ENCODE assay signal across 23 cellular contexts in genomic region chr2:3102915-3103569, GRCh38.
A peak's percentile ranks its signal among the peaks of the same experiment; 100 is the strongest.
DNase-seq lines count a peak whose midpoint lies in the region; ATAC-seq and TF ChIP-seq lines count a peak whose summit lies in the region.
"Had no signal": no experiment of that assay in that cellular context is flagged by ENCODE, and none has a peak within 500 bp of the region (broad histone marks: within the 10 kb centered on the region; RNA-seq: fewer than 3 reads in every experiment).

No MANE protein-coding gene starts in this region.

- peaks cover 51 to 60% (median 55%) of the 10 kb centered on the region in 10 experiments for H3K4me1 ChIP-seq in BLaER1 treated with 17β-estradiol and CSF1 and Interleukin-3, amounts not matched to agents 10 nM and 100 nM
- peaks cover 16% of the 10 kb centered on the region for H3K4me1 ChIP-seq in neural progenitor cell
- H3K4me1 ChIP-seq: upper lobe of left lung had no signal

- peaks cover 52 to 73% (median 64%) of the 10 kb centered on the region in 11 experiments for H3K27me3 ChIP-seq in BLaER1 treated with 17β-estradiol and CSF1 and Interleukin-3, amounts not matched to agents 10 nM and 100 nM
- H3K27me3 ChIP-seq in neural progenitor cell: no peaks in the 10 kb centered on the region
- H3K27me3 ChIP-seq: upper lobe of left lung had no signal

- H3K9ac ChIP-seq in BLaER1 treated with 17β-estradiol and CSF1 and Interleukin-3, amounts not matched to agents 10 nM and 100 nM: peak overlapping the region in 2 of 11 experiments; percentile 50 to 58; a peak in 1 of 22 replicates
- no peak overlapping the region for H3K9ac ChIP-seq in neural progenitor cell
- H3K9ac ChIP-seq: parathyroid adenoma, SK-N-SH had no signal

- H4K20me1 ChIP-seq in BLaER1 treated with 17β-estradiol and CSF1 and Interleukin-3, amounts not matched to agents 10 nM and 100 nM: peaks cover 0 to 58% (median 14%) of the 10 kb centered on the region in 11 experiments; a peak in 15 of 22 replicates
- no peaks in the 10 kb centered on the region for H4K20me1 ChIP-seq in neural progenitor cell (ENCODE audit: low read depth)

- no peaks in the 10 kb centered on the region for H3F3A ChIP-seq in neural progenitor cell (ENCODE audit: low read depth)

- peak overlapping the region; percentile 9 for H3K27ac Mint-ChIP-seq in neural progenitor cell
- no peak overlapping the region for H3K27ac Mint-ChIP-seq in activated T-cell treated with anti-CD3 and anti-CD28 coated beads, Interleukin-2, amount 50 U/mL, for 72 hours
- H3K27ac Mint-ChIP-seq: activated naive CD8-positive, alpha-beta T cell treated with anti-CD3 and anti-CD28 coated beads, Interleukin-2, amount 50 U/mL, for 24 hours; CD14-positive monocyte; dendritic cell treated with granulocyte-macrophage colony-stimulating factor and Interleukin-4, amounts not matched to agents 40 ng/mL and 50 ng/mL, for 4 days; T-helper 1 cell treated with Interleukin-12 subunit alpha and Interleukin-12 subunit beta and Interleukin-4 antibody, amounts not matched to agents 30 μg/mL and 1 μg/mL, for 36 hours had no signal

- peaks cover 7% of the 10 kb centered on the region for H3K27me3 Mint-ChIP-seq in neural progenitor cell (ENCODE audit: insufficient read depth, low read depth)
- peaks cover 13% of the 10 kb centered on the region for H3K27me3 Mint-ChIP-seq in activated T-cell treated with anti-CD3 and anti-CD28 coated beads, Interleukin-2, amount 50 U/mL, for 72 hours (ENCODE audit: low read depth)

- no peak overlapping the region for H2AFZ ChIP-seq in neural progenitor cell (replicated peaks)
- H2AFZ ChIP-seq: parathyroid adenoma had no signal

- peak; percentile 7 for DNase-seq in GM13977 (ENCODE audit: low spot score)
- peak; percentile 39 for DNase-seq in ecto neural progenitor cell (ENCODE audit: low spot score)
- no peak for DNase-seq in neural progenitor cell (ENCODE audit: low spot score)
- no peak for DNase-seq in activated T-cell treated with anti-CD3 and anti-CD28 coated beads, Interleukin-2, amount 50 U/mL, for 72 hours
- DNase-seq in NCI-H524 (lab: John Stamatoyannopoulos, UW): no peak
- DNase-seq: activated CD4-positive, alpha-beta T cell treated with anti-CD3 and anti-CD28 coated beads for 48 hours; activated naive CD8-positive, alpha-beta T cell treated with anti-CD3 and anti-CD28 coated beads, Interleukin-2, amount 50 U/mL, for 24 hours; activated T-cell treated with anti-CD3 and anti-CD28 coated beads, Interleukin-2, amount 50 U/mL, for 4 hours; central memory CD4-positive, alpha-beta T cell; NCI-H187; NCI-H2171 treated with DMSO at 0.1 percent for 48 hours; SK-N-SH; stimulated activated CD4-positive, alpha-beta T cell treated with anti-CD3 and anti-CD28 coated beads, Interleukin-12 subunit alpha, Interleukin-12 subunit beta, amount 100 ng/mL, for 4 hours; stimulated activated CD4-positive, alpha-beta T cell treated with anti-CD3 and anti-CD28 coated beads, Interleukin-4, amount 100 ng/mL, for 1 hour; substantia nigra had no signal

- no peak overlapping the region for H3K4me3 ChIP-seq in BLaER1 treated with 17β-estradiol and CSF1 and Interleukin-3, amounts not matched to agents 10 nM and 100 nM
- H3K4me3 ChIP-seq in neural progenitor cell: no peak overlapping the region
- H3K4me3 ChIP-seq: upper lobe of left lung had no signal

- H3K4me2 ChIP-seq in BLaER1 treated with 17β-estradiol and CSF1 and Interleukin-3, amounts not matched to agents 10 nM and 100 nM: peak overlapping the region; percentile 59 to 95 (median 89)
- no peak overlapping the region for H3K4me2 ChIP-seq in neural progenitor cell
- H3K4me2 ChIP-seq: SK-N-SH had no signal

- in situ Hi-C loops in GM13977 (cut with MboI; ENCODE audit: low pct_unique_long_range_greater_than_20kb, low sequenced_read_pairs, unreplicated experiment): no loop called here

- H3K36me3 Mint-ChIP-seq in neural progenitor cell: no peaks in the 10 kb centered on the region
- no peaks in the 10 kb centered on the region for H3K36me3 Mint-ChIP-seq in activated T-cell treated with anti-CD3 and anti-CD28 coated beads, Interleukin-2, amount 50 U/mL, for 72 hours (ENCODE audit: insufficient read depth in 2 of 2)
- H3K36me3 Mint-ChIP-seq: CD14-positive monocyte had no signal

- no peak for TF ChIP-seq CTCF in GM13977 (IDR thresholded peaks at IDR 0.05; ENCODE audit: extremely low read depth, insufficient read depth, missing control alignments)
- TF ChIP-seq CTCF in neural progenitor cell (IDR thresholded peaks at IDR 0.05): no peak

- ATAC-seq in activated T-cell treated with anti-CD3 and anti-CD28 coated beads, Interleukin-2, amount 50 U/mL, for 72 hours (replicated peaks in 1 of 2): no peak
- no peak for ATAC-seq in HG02759 (IDR thresholded peaks at IDR 0.05; ENCODE audit: unreplicated experiment)
- ATAC-seq: activated naive CD8-positive, alpha-beta T cell treated with anti-CD3 and anti-CD28 coated beads, Interleukin-2, amount 50 U/mL, for 24 hours; activated T-cell treated with anti-CD3 and anti-CD28 coated beads, Interleukin-2, amount 50 U/mL, for 4 hours; right cardiac atrium had no signal

- peak overlapping the region in 2 of 11 experiments; percentile 29 to 50; a peak in 1 of 22 replicates for H3K27ac ChIP-seq in BLaER1 treated with 17β-estradiol and CSF1 and Interleukin-3, amounts not matched to agents 10 nM and 100 nM
- H3K27ac ChIP-seq in neural progenitor cell: no peak overlapping the region
- H3K27ac ChIP-seq: parathyroid adenoma, upper lobe of left lung had no signal

- H3K9me3 ChIP-seq in BLaER1 treated with 17β-estradiol and CSF1 and Interleukin-3, amounts not matched to agents 10 nM and 100 nM (replicated peaks in 1 of 11): no peaks in the 10 kb centered on the region
- H3K9me3 ChIP-seq in neural progenitor cell (ENCODE audit: low read depth): no peaks in the 10 kb centered on the region
- H3K9me3 ChIP-seq: SK-N-SH, upper lobe of left lung had no signal

- H3K36me3 ChIP-seq in BLaER1 treated with 17β-estradiol and CSF1 and Interleukin-3, amounts not matched to agents 10 nM and 100 nM: no peaks in the 10 kb centered on the region
- no peaks in the 10 kb centered on the region for H3K36me3 ChIP-seq in neural progenitor cell
- H3K36me3 ChIP-seq: upper lobe of left lung had no signal

- peaks cover 37% of the 10 kb centered on the region for H3K4me1 Mint-ChIP-seq in neural progenitor cell
- H3K4me1 Mint-ChIP-seq in activated T-cell treated with anti-CD3 and anti-CD28 coated beads, Interleukin-2, amount 50 U/mL, for 72 hours (ENCODE audit: low read depth): peaks cover 7% of the 10 kb centered on the region

- H3K79me2 ChIP-seq in neural progenitor cell (ENCODE audit: low read depth): no peaks in the 10 kb centered on the region
- H3K79me2 ChIP-seq: parathyroid adenoma had no signal

- no peak overlapping the region for H3K4me3 Mint-ChIP-seq in neural progenitor cell
- H3K4me3 Mint-ChIP-seq in activated T-cell treated with anti-CD3 and anti-CD28 coated beads, Interleukin-2, amount 50 U/mL, for 72 hours: no peak overlapping the region
- H3K4me3 Mint-ChIP-seq: activated naive CD8-positive, alpha-beta T cell treated with anti-CD3 and anti-CD28 coated beads, Interleukin-2, amount 50 U/mL, for 24 hours; activated T-cell treated with anti-CD3 and anti-CD28 coated beads, Interleukin-2, amount 50 U/mL, for 4 hours; CD14-positive monocyte; dendritic cell treated with granulocyte-macrophage colony-stimulating factor and Interleukin-4, amounts not matched to agents 40 ng/mL and 50 ng/mL, for 4 days; T-helper 1 cell treated with Interleukin-12 subunit alpha and Interleukin-12 subunit beta and Interleukin-4 antibody, amounts not matched to agents 30 μg/mL and 1 μg/mL, for 36 hours had no signal

- H3K9me3 Mint-ChIP-seq in neural progenitor cell: peaks cover 3% of the 10 kb centered on the region
- no peaks in the 10 kb centered on the region for H3K9me3 Mint-ChIP-seq in activated T-cell treated with anti-CD3 and anti-CD28 coated beads, Interleukin-2, amount 50 U/mL, for 72 hours
- H3K9me3 Mint-ChIP-seq: activated naive CD8-positive, alpha-beta T cell treated with anti-CD3 and anti-CD28 coated beads, Interleukin-2, amount 50 U/mL, for 24 hours; activated T-cell treated with anti-CD3 and anti-CD28 coated beads, Interleukin-2, amount 50 U/mL, for 4 hours; dendritic cell treated with granulocyte-macrophage colony-stimulating factor and Interleukin-4, amounts not matched to agents 40 ng/mL and 50 ng/mL, for 4 days; T-helper 1 cell treated with Interleukin-12 subunit alpha and Interleukin-12 subunit beta and Interleukin-4 antibody, amounts not matched to agents 30 μg/mL and 1 μg/mL, for 36 hours had no signal

Comparison
In these comparisons a context has a peak if more than half of its experiments do, and no peak if none do; other contexts are left out.
1. DNase-seq: peak in GM13977 (single experiment) and ecto neural progenitor cell (single experiment); none in neural progenitor cell (single experiment), activated T-cell treated with anti-CD3 and anti-CD28 coated beads, Interleukin-2, amount 50 U/mL, for 72 hours (0 of 2) and NCI-H524 (0 of 2).